Comparison of ENCODE assay signal across 9 cellular contexts in genomic region chr1:32220746-32221580, GRCh38. TPM values are rescaled to one million over a fixed set of nuclear protein-coding genes. Genes with fewer than 3 reads are reported as not detected.
DNase-seq lines count a peak whose midpoint lies in the region; ATAC-seq, FAIRE-seq and TF ChIP-seq lines count a peak whose summit lies in the region.
"Had no signal": no experiment of that assay in that cellular context is flagged by ENCODE, and none has a peak within 500 bp of the region (broad histone marks: within the 10 kb centered on the region; RNA-seq: fewer than 3 reads in every experiment).

No MANE protein-coding gene starts in this region.

- no peak for DNase-seq in DND-41
- DNase-seq in epithelial cell of proximal tubule (ENCODE audit: low read depth): peak; percentile 61
- DNase-seq in H54 (ENCODE audit: insufficient read length, low spot score): no peak
- no peak for DNase-seq in SW480 (ENCODE audit: low spot score)
- DNase-seq in islet precursor cell: no peak
- DNase-seq: aorta had no signal

- no peak for TF ChIP-seq POLR2A in H54 (IDR thresholded peaks at IDR 0.05; ENCODE audit: low read depth, low read length)

- no peak overlapping the region for H2AFZ ChIP-seq in DND-41 (ENCODE audit: low read depth, low read length)
- H2AFZ ChIP-seq in OCI-LY3 (ENCODE audit: low read depth, low read length): no peak overlapping the region
- H2AFZ ChIP-seq in parathyroid adenoma: no peak overlapping the region

- H3K27ac ChIP-seq in DND-41 (ENCODE audit: low read length) (peak overlapping the region; percentile 37), OCI-LY3 (ENCODE audit: low read length) (no peak overlapping the region), parathyroid adenoma (peak overlapping the region; percentile 89)

- H3K36me3 ChIP-seq in DND-41 (ENCODE audit: insufficient read depth, low read length): peaks cover 40% of the 10 kb centered on the region
- H3K36me3 ChIP-seq in OCI-LY3 (replicated peaks; ENCODE audit: low read depth, low read length): no peaks in the 10 kb centered on the region
- H3K36me3 ChIP-seq in parathyroid adenoma (ENCODE audit: control insufficient read depth, insufficient read depth, low read length): no peaks in the 10 kb centered on the region

- TF ChIP-seq CTCF in DND-41 (IDR thresholded peaks at IDR 0.05; ENCODE audit: borderline replicate concordance, extremely low read depth, low read length, poor library complexity, severe bottlenecking): no peak
- no peak for TF ChIP-seq CTCF in OCI-LY3 (IDR thresholded peaks at IDR 0.05; ENCODE audit: low read depth, low read length)
- TF ChIP-seq CTCF in epithelial cell of proximal tubule (conservative IDR thresholded peaks at IDR 0.05; ENCODE audit: low read depth, low read length): no peak
- TF ChIP-seq CTCF in parathyroid adenoma (IDR thresholded peaks at IDR 0.05): no peak

- peak overlapping the region; percentile 70 for H3K4me2 ChIP-seq in DND-41 (ENCODE audit: insufficient read depth, low read length)
- peak overlapping the region; percentile 91 for H3K4me2 ChIP-seq in OCI-LY3 (ENCODE audit: low read length)
- H3K4me2 ChIP-seq in parathyroid adenoma (ENCODE audit: low read length): peak overlapping the region; percentile 96

- H3K9me3 ChIP-seq in DND-41 (ENCODE audit: insufficient read depth, low read length, severe bottlenecking): no peaks in the 10 kb centered on the region
- no peaks in the 10 kb centered on the region for H3K9me3 ChIP-seq in OCI-LY3 (ENCODE audit: insufficient read depth, low read length)
- H3K9me3 ChIP-seq in parathyroid adenoma (ENCODE audit: control insufficient read depth, low read length): no peaks in the 10 kb centered on the region

- peaks cover 31% of the 10 kb centered on the region for H3K4me1 ChIP-seq in DND-41 (ENCODE audit: insufficient read depth, low read length)
- H3K4me1 ChIP-seq in OCI-LY3 (ENCODE audit: low read length): peaks cover 11% of the 10 kb centered on the region
- peaks cover 13% of the 10 kb centered on the region for H3K4me1 ChIP-seq in parathyroid adenoma

- no peaks in the 10 kb centered on the region for H3K27me3 ChIP-seq in DND-41 (ENCODE audit: insufficient read depth, low read length, poor library complexity)
- H3K27me3 ChIP-seq in OCI-LY3 (ENCODE audit: low read depth, low read length): no peaks in the 10 kb centered on the region
- no peaks in the 10 kb centered on the region for H3K27me3 ChIP-seq in parathyroid adenoma (ENCODE audit: control insufficient read depth, insufficient read depth, low read length)

- peaks cover 8% of the 10 kb centered on the region; the same call in 1 of the 2 replicates for H4K20me1 ChIP-seq in DND-41 (ENCODE audit: insufficient read depth, low read length)
- no peaks in the 10 kb centered on the region for H4K20me1 ChIP-seq in OCI-LY3 (ENCODE audit: insufficient read depth, low read length)

- H3K9ac ChIP-seq in DND-41 (ENCODE audit: low read depth, low read length) (peak overlapping the region; percentile 77), OCI-LY3 (ENCODE audit: low read length) (peak overlapping the region; percentile 88), parathyroid adenoma (no peak overlapping the region)

- no peak for ATAC-seq in DND-41 (ENCODE audit: insufficient read depth, low read depth)
- ATAC-seq in GM21381 (IDR thresholded peaks at IDR 0.05; ENCODE audit: unreplicated experiment): no peak

- H3K79me2 ChIP-seq in DND-41 (ENCODE audit: insufficient read depth, low read length) (peaks cover 43% of the 10 kb centered on the region), OCI-LY3 (ENCODE audit: low read length) (peaks cover 21% of the 10 kb centered on the region), parathyroid adenoma (peaks cover 11% of the 10 kb centered on the region)

- no peak for FAIRE-seq in H54 (lab: Jason Lieb, UNC)

- peak overlapping the region; percentile 84 to 85; a peak in 3 of 4 replicates for H3K4me3 ChIP-seq in DND-41 (ENCODE audit: low read depth in 1 of 2, low read length in 2 of 2)
- H3K4me3 ChIP-seq in OCI-LY3 (ENCODE audit: low read length): peak overlapping the region; percentile 87
- H3K4me3 ChIP-seq in epithelial cell of proximal tubule (ENCODE audit: low read depth, low read length): peak overlapping the region; percentile 89
- peak overlapping the region; percentile 99 for H3K4me3 ChIP-seq in parathyroid adenoma (ENCODE audit: low read depth, low read length)

RNA-seq across cellular contexts. Expression of gene TMEM234, which starts 1.2 kb away (rescaled TPM):
- total RNA-seq in epithelial cell of proximal tubule: 12.2 and 14.4 TPM in 2 replicates

RNA-seq across cellular contexts. Expression of gene EIF3I, which starts 1.2 kb away (rescaled TPM):
- 338 and 472 TPM in 2 replicates for total RNA-seq in epithelial cell of proximal tubule

RNA-seq across cellular contexts. Expression of gene DCDC2B, which starts 12.1 kb away (rescaled TPM):
- not detected in 2 replicates for total RNA-seq in epithelial cell of proximal tubule
- total RNA-seq: aorta had no signal

RNA-seq across cellular contexts. Expression of gene IQCC, which starts 15.5 kb away (rescaled TPM):
- total RNA-seq in epithelial cell of proximal tubule: 3.5 and 4.6 TPM in 2 replicates

RNA-seq across cellular contexts. Expression of gene CCDC28B, which starts 20.6 kb away (rescaled TPM):
- 11.9 and 14.1 TPM in 2 replicates for total RNA-seq in epithelial cell of proximal tubule
